ENCODE assay signal across 8 cellular contexts in the genomic region with DNA sequence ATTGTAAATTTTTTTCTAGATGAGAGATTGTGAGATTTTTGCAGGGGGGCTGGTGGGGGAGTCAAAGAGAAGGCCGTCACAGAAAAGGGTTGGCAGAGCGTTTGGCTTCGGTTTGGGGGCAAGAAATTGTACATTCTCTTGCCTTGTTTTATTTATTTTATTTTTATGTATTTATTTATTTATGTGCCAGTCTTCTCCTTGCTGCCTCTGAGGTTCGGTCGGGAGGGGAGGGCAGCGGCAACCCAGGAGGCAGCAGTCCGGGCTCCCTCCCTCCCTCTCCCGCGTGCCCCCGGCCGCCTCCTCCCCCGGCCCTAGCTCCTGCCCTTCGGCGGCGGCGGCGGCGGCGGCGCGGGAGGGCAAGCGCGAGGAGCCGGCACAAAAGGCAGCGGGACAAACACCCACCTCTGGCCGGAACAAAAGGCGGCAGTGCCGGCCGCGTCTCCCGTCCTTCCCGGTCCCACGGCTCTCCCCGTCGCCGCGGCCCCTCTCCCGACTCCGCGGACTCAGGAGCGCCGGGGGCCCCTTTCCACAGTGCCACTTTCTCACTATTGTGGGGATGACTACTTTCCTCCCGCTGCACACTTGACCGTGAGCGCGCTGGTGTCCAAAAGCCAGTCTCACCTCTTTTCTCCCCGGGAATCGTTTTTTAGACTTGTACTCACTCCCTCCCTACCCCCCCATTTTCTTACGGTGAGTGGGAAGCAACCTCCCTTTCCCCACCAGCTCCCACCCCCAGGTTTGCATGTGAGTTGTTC. TPM values are rescaled to one million over a fixed set of nuclear protein-coding genes. Genes with fewer than 3 reads are reported as not detected.
DNase-seq lines count a peak whose midpoint lies in the region; ATAC-seq and TF ChIP-seq lines count a peak whose summit lies in the region.

No MANE protein-coding gene starts in this region.

- H3K27me3 ChIP-seq in BE2C (peaks cover 18% of the 10 kb centered on the region), HAP-1 (ENCODE audit: low read depth) (no peaks in the 10 kb centered on the region), iPS-20b (ENCODE audit: insufficient read depth, low read length) (peaks cover 28% of the 10 kb centered on the region; the same call in 1 of the 2 replicates), stomach smooth muscle (ENCODE audit: control insufficient read depth in 1 of 2, insufficient read depth in 2 of 2, low read length in 2 of 2) (peaks cover 3 to 6% of the 10 kb centered on the region in 2 donors)

- peak overlapping the region; percentile 87 for H3K4me3 ChIP-seq in BE2C (ENCODE audit: low read depth, low read length)
- H3K4me3 ChIP-seq in HAP-1 = peak overlapping the region; percentile 63
- peak overlapping the region; percentile 76 for H3K4me3 ChIP-seq in iPS-20b (ENCODE audit: low read length)
- peak overlapping the region; percentile 73 to 84 for H3K4me3 ChIP-seq in stomach smooth muscle (ENCODE audit: low read length in 2 of 2)

- H3K27ac Mint-ChIP-seq in activated T-helper 1 cell treated with anti-CD3 and anti-CD28 coated beads, Interleukin-12 subunit alpha, Interleukin-12 subunit beta, Interleukin-2, Interleukin-4 antibody, amounts not matched to agents 30 ng/mL and 10 ng/mL and 1 ng/mL, durations not matched to agents 14 hours and 24 hours and 36 hours = peak overlapping the region; percentile 73

- intact Hi-C loops in activated T-helper 1 cell treated with anti-CD3 and anti-CD28 coated beads, Interleukin-12 subunit alpha, Interleukin-12 subunit beta, Interleukin-2, Interleukin-4 antibody, amounts not matched to agents 30 ng/mL and 10 ng/mL and 1 ng/mL, durations not matched to agents 14 hours and 24 hours and 36 hours (cut with micrococcal nuclease) = no loop called here

- peaks cover 74% of the 10 kb centered on the region for H3K27me3 Mint-ChIP-seq in activated T-helper 1 cell treated with anti-CD3 and anti-CD28 coated beads, Interleukin-12 subunit alpha, Interleukin-12 subunit beta, Interleukin-2, Interleukin-4 antibody, amounts not matched to agents 30 ng/mL and 10 ng/mL and 1 ng/mL, durations not matched to agents 14 hours and 24 hours and 36 hours (ENCODE audit: insufficient read depth)

- H3K9me3 ChIP-seq in BE2C (no peaks in the 10 kb centered on the region), HAP-1 (no peaks in the 10 kb centered on the region), iPS-20b (ENCODE audit: insufficient read depth, low read depth, low read length) (no peaks in the 10 kb centered on the region), stomach smooth muscle (ENCODE audit: control insufficient read depth in 2 of 2, low read length in 2 of 2) (no peaks in the 10 kb centered on the region)

- H3K27ac ChIP-seq in iPS-20b (ENCODE audit: low read length) (peak overlapping the region; percentile 31), stomach smooth muscle (ENCODE audit: low read length) (peak overlapping the region; percentile 64)

- H3K4me1 ChIP-seq in BE2C (no peaks in the 10 kb centered on the region), HAP-1 (peaks cover 27% of the 10 kb centered on the region), iPS-20b (ENCODE audit: insufficient read depth, low read length) (peaks cover 14% of the 10 kb centered on the region; the same call in 1 of the 2 replicates), stomach smooth muscle (ENCODE audit: control insufficient read depth, insufficient read depth, low read length) (peaks cover 40% of the 10 kb centered on the region)

- H3K4me1 Mint-ChIP-seq in activated T-helper 1 cell treated with anti-CD3 and anti-CD28 coated beads, Interleukin-12 subunit alpha, Interleukin-12 subunit beta, Interleukin-2, Interleukin-4 antibody, amounts not matched to agents 30 ng/mL and 10 ng/mL and 1 ng/mL, durations not matched to agents 14 hours and 24 hours and 36 hours (ENCODE audit: low read depth) = peaks cover 28% of the 10 kb centered on the region

- DNase-seq in BE2C (peak; percentile 41), HAP-1 (ENCODE audit: low spot score in 2 of 2) (peak; percentile 34 to 70), NCI-H128 (lab: John Stamatoyannopoulos, UW; ENCODE audit: unreplicated experiment) (no peak), NCI-H1436 treated with DMSO at 0.1 percent for 48 hours (lab: John Stamatoyannopoulos, UW) (no peak)
- DNase-seq in activated T-helper 1 cell treated with anti-CD3 and anti-CD28 coated beads, Interleukin-12 subunit alpha, Interleukin-12 subunit beta, Interleukin-2, Interleukin-4 antibody, amounts not matched to agents 30 ng/mL and 10 ng/mL and 1 ng/mL, durations not matched to agents 14 hours and 24 hours and 36 hours (ENCODE audit: low spot score) = no peak

- in situ Hi-C loops in HAP-1 (cut with MboI; ENCODE audit: low sequenced_read_pairs) = loop anchor here (25.0 kb wide), 1 partner anchor 1265 kb away; no protein-coding TSS in a partner anchor

- H3K9me3 Mint-ChIP-seq in activated T-helper 1 cell treated with anti-CD3 and anti-CD28 coated beads, Interleukin-12 subunit alpha, Interleukin-12 subunit beta, Interleukin-2, Interleukin-4 antibody, amounts not matched to agents 30 ng/mL and 10 ng/mL and 1 ng/mL, durations not matched to agents 14 hours and 24 hours and 36 hours = no peaks in the 10 kb centered on the region

- ATAC-seq in GM21526 (IDR thresholded peaks at IDR 0.05; ENCODE audit: low FRiP score, unreplicated experiment) = no peak

- H3K36me3 ChIP-seq in BE2C (no peaks in the 10 kb centered on the region; the same call in 1 of the 2 replicates), HAP-1 (replicated peaks) (no peaks in the 10 kb centered on the region), iPS-20b (ENCODE audit: insufficient read depth, low read depth, low read length) (0 out of 2 replicates have a peak, but pooled peaks cover under 1% of the 10 kb centered on the region), stomach smooth muscle (ENCODE audit: control insufficient read depth in 2 of 2, insufficient read depth in 2 of 2, low read length in 2 of 2) (no peaks in the 10 kb centered on the region)

- H3K4me3 Mint-ChIP-seq in activated T-helper 1 cell treated with anti-CD3 and anti-CD28 coated beads, Interleukin-12 subunit alpha, Interleukin-12 subunit beta, Interleukin-2, Interleukin-4 antibody, amounts not matched to agents 30 ng/mL and 10 ng/mL and 1 ng/mL, durations not matched to agents 14 hours and 24 hours and 36 hours = peak overlapping the region; percentile 42

- no peak for TF ChIP-seq CTCF in BE2C (IDR thresholded peaks at IDR 0.05; ENCODE audit: low read depth, low read length)

- H3K36me3 Mint-ChIP-seq in activated T-helper 1 cell treated with anti-CD3 and anti-CD28 coated beads, Interleukin-12 subunit alpha, Interleukin-12 subunit beta, Interleukin-2, Interleukin-4 antibody, amounts not matched to agents 30 ng/mL and 10 ng/mL and 1 ng/mL, durations not matched to agents 14 hours and 24 hours and 36 hours (ENCODE audit: low read depth) = no peaks in the 10 kb centered on the region

- H3K9ac ChIP-seq in iPS-20b (ENCODE audit: low read depth, low read length) (peak overlapping the region; percentile 96; the same call in 1 of the 2 replicates), stomach smooth muscle (ENCODE audit: low read length in 2 of 2) (peak overlapping the region; percentile 58 to 66)

RNA-seq across cellular contexts. Expression of a gene that starts 1.2 kb away (rescaled TPM):
- 6.5 TPM for polyA plus RNA-seq in BE2C (2012; ENCODE audit: insufficient read depth, insufficient read length, low read depth)
- not detected in 2 replicates for total RNA-seq in activated T-helper 1 cell treated with anti-CD3 and anti-CD28 coated beads, Interleukin-12 subunit alpha, Interleukin-12 subunit beta, Interleukin-2, Interleukin-4 antibody, amounts not matched to agents 30 ng/mL and 10 ng/mL and 1 ng/mL, durations not matched to agents 14 hours and 24 hours and 36 hours

Comparison
In these comparisons a context has a peak if more than half of its experiments do, and no peak if none do; other contexts are left out.
1. DNase-seq: peak in BE2C (single experiment) and HAP-1 (2 of 2); none in activated T-helper 1 cell treated with anti-CD3 and anti-CD28 coated beads, Interleukin-12 subunit alpha, Interleukin-12 subunit beta, Interleukin-2, Interleukin-4 antibody, amounts not matched to agents 30 ng/mL and 10 ng/mL and 1 ng/mL, durations not matched to agents 14 hours and 24 hours and 36 hours (single experiment), NCI-H128 (single experiment) and NCI-H1436 treated with DMSO at 0.1 percent for 48 hours (single experiment).
2. Peak in every context shown above with its lines, with median percentiles within 50 percentile points of each other: H3K4me3 ChIP-seq.